ENCODE assay signal across 21 cellular contexts in genomic region chr14:55851301-55851700, GRCh38.
A peak's percentile ranks its signal among the peaks of the same experiment; 100 is the strongest.
DNase-seq lines count a peak whose midpoint lies in the region; ATAC-seq and TF ChIP-seq lines count a peak whose summit lies in the region.
"Had no signal": no experiment of that assay in that cellular context is flagged by ENCODE, and none has a peak within 500 bp of the region (broad histone marks: within the 10 kb centered on the region; RNA-seq: fewer than 3 reads in every experiment).

No MANE protein-coding gene starts in this region.

- ATAC-seq in heart right ventricle: peak in 5 of 8 donors; percentile 12 to 64 (median 29)
- no peak for ATAC-seq in GM21786 (IDR thresholded peaks at IDR 0.05; ENCODE audit: unreplicated experiment)
- ATAC-seq in HG03469 (IDR thresholded peaks at IDR 0.05; ENCODE audit: unreplicated experiment): no peak
- ATAC-seq: activated CD4-positive, CD25-positive, alpha-beta regulatory T cell treated with anti-CD3 and anti-CD28 coated beads, Interleukin-2, amount 50 U/mL, for 24 hours; K562; natural killer cell treated with Interleukin-12 subunit alpha and Interleukin-12 subunit beta and Interleukin-15 and Interleukin-18, amount 100 ng/mL, for 72 hours had no signal

- H3K4me1 ChIP-seq in adipocyte (ENCODE audit: control insufficient read depth, insufficient read depth, low read length) (peaks cover 38% of the 10 kb centered on the region), heart right ventricle (peaks cover 0 to 24% (median 17%) of the 10 kb centered on the region in 9 donors)

- no peaks in the 10 kb centered on the region for H3K36me3 ChIP-seq in adipocyte (ENCODE audit: control insufficient read depth, insufficient read depth, low read length, severe bottlenecking)
- H3K36me3 ChIP-seq in heart right ventricle: no peaks in the 10 kb centered on the region
- H3K36me3 ChIP-seq: ovary, thoracic aorta had no signal

- WGBS in heart right ventricle, 2 donors: 42 to 48% methylated on average over 2 of the region's 2 CpGs

- DNase-seq in NCI-H82 (lab: John Stamatoyannopoulos, UW) (peak; percentile 21), NCI-H82 treated with DMSO at 0.1 percent for 48 hours (lab: John Stamatoyannopoulos, UW; ENCODE audit: unreplicated experiment) (no peak), adipocyte (ENCODE audit: low read depth) (peak; percentile 26), heart right ventricle (no peak), pulmonary artery endothelial cell (ENCODE audit: low read depth, low spot score) (peak; percentile 19), hepatic stellate cell (ENCODE audit: low spot score) (no peak)
- DNase-seq: activated CD4-positive, alpha-beta T cell treated with anti-CD3 and anti-CD28 coated beads, Interleukin-2, amount 50 U/mL, for 48 hours; activated naive CD4-positive, alpha-beta T cell treated with anti-CD3 and anti-CD28 coated beads, Interleukin-2, amount 10 ng/mL, durations not matched to agents 7 days and 5 days; CD4-positive, alpha-beta memory T cell; NCI-H2081; NCI-H2227 treated with DMSO at 0.1 percent for 48 hours; NCI-H526 treated with DMSO at 0.1 percent for 48 hours; ovary had no signal

- H3K9ac ChIP-seq in adipocyte (ENCODE audit: low read length): no peak overlapping the region

- intact Hi-C loops in heart right ventricle (cut with DNase I): no loop called here

- H3K4me3 ChIP-seq in adipocyte (ENCODE audit: low read length) (no peak overlapping the region), heart right ventricle (no peak overlapping the region)
- H3K4me3 ChIP-seq: coronary artery, K562, ovary, thoracic aorta had no signal

- H3K9me3 ChIP-seq in adipocyte (ENCODE audit: control insufficient read depth, low read length): no peaks in the 10 kb centered on the region
- H3K9me3 ChIP-seq in heart right ventricle: no peaks in the 10 kb centered on the region
- H3K9me3 ChIP-seq: ovary, thoracic aorta had no signal

- no peak for TF ChIP-seq CTCF in heart right ventricle (IDR thresholded peaks at IDR 0.05)

- H3K27me3 ChIP-seq in adipocyte (replicated peaks; ENCODE audit: control insufficient read depth, insufficient read depth, low read length) (no peaks in the 10 kb centered on the region), heart right ventricle (no peaks in the 10 kb centered on the region)
- H3K27me3 ChIP-seq: ovary had no signal

- no peak overlapping the region for H3K27ac ChIP-seq in heart right ventricle
- H3K27ac ChIP-seq: 22Rv1, ovary, thoracic aorta had no signal

Comparison
In these comparisons a context has a peak if more than half of its experiments do, and no peak if none do; other contexts are left out.
1. DNase-seq: peak in NCI-H82 (single experiment), adipocyte (single experiment) and pulmonary artery endothelial cell (single experiment); none in NCI-H82 treated with DMSO at 0.1 percent for 48 hours (single experiment), heart right ventricle (0 of 2) and hepatic stellate cell (single experiment).
2. ATAC-seq: peak in heart right ventricle (5 of 8); none in GM21786 (single experiment) and HG03469 (single experiment).